In genomic region chr11:65643971-65644370, GRCh38 we compare ENCODE assay signal across 13 cellular contexts. TPM values are rescaled to one million over a fixed set of nuclear protein-coding genes. Genes with fewer than 3 reads are reported as not detected.
DNase-seq lines count a peak whose midpoint lies in the region; ATAC-seq and TF ChIP-seq lines count a peak whose summit lies in the region.
"Had no signal": no experiment of that assay in that cellular context is flagged by ENCODE, and none has a peak within 500 bp of the region (broad histone marks: within the 10 kb centered on the region; RNA-seq: fewer than 3 reads in every experiment).

No MANE protein-coding gene starts in this region.

- no peaks in the 10 kb centered on the region for H3K9me2 ChIP-seq in SK-N-SH

- no peaks in the 10 kb centered on the region for H4K20me1 ChIP-seq in SK-N-SH (ENCODE audit: insufficient read depth)

- no peak overlapping the region for H3K4me2 ChIP-seq in SK-N-SH

- POLR2A ChIA-PET in SK-N-SH (lab: Yijun Ruan, JAX): interaction anchor here (1.2 to 1.3 kb wide), 2 partner anchors 9 to 10 kb away, joined by 3 read pairs; no protein-coding TSS in a partner anchor

- peaks cover 15% of the 10 kb centered on the region for H3F3A ChIP-seq in SK-N-SH (replicated peaks; ENCODE audit: insufficient read depth)

- H3K9me3 Mint-ChIP-seq in activated T-helper 2 cell treated with anti-CD3 and anti-CD28 coated beads, Interferon-gamma antibody, Interleukin-2, Interleukin-4, amounts not matched to agents 10 μg/mL and 5 μg/mL and 100 μg/mL, durations not matched to agents 14 hours and 24 hours and 36 hours: no peaks in the 10 kb centered on the region

- H3K79me2 ChIP-seq in SK-N-SH (ENCODE audit: insufficient read depth): peaks cover 9% of the 10 kb centered on the region; the same call in 1 of the 2 replicates

- H3K4me3 ChIP-seq in SK-N-SH (ENCODE audit: low read depth in 2 of 2, low read length in 1 of 2): no peak overlapping the region

- no peak overlapping the region for H3K9ac ChIP-seq in SK-N-SH

- H2AFZ ChIP-seq in SK-N-SH (ENCODE audit: low read depth): no peak overlapping the region

- TF ChIP-seq EP300 in SK-N-SH (IDR thresholded peaks at IDR 0.05; ENCODE audit: borderline replicate concordance in 1 of 2, low read depth in 1 of 2, low read length in 1 of 2): no peak

- H3K27ac ChIP-seq in SK-N-SH (ENCODE audit: low read depth in 2 of 2, low read length in 1 of 2): no peak overlapping the region
- H3K27ac ChIP-seq: epithelial cell of prostate had no signal

- CTCF ChIA-PET in SK-N-SH (lab: Yijun Ruan, JAX): interaction anchor here (1.6 to 2.1 kb wide), 2 partner anchors 18 to 103 kb away, joined by 3 to 16 read pairs; no protein-coding TSS in a partner anchor

- TF ChIP-seq RAD21 in SK-N-SH (IDR thresholded peaks at IDR 0.05; ENCODE audit: low read length): no peak

- H3K36me3 ChIP-seq in SK-N-SH (replicated peaks in 1 of 2; ENCODE audit: control insufficient read depth in 1 of 2, insufficient read depth in 2 of 2, low read length in 1 of 2): peaks cover 7 to 8% of the 10 kb centered on the region in 2 experiments

- peaks cover 40% of the 10 kb centered on the region for H3K36me3 Mint-ChIP-seq in activated T-helper 2 cell treated with anti-CD3 and anti-CD28 coated beads, Interferon-gamma antibody, Interleukin-2, Interleukin-4, amounts not matched to agents 10 μg/mL and 5 μg/mL and 100 μg/mL, durations not matched to agents 14 hours and 24 hours and 36 hours (ENCODE audit: low read depth)

- peaks cover 0 to 11% of the 10 kb centered on the region in 2 experiments; a peak in 2 of 4 replicates for H3K4me1 ChIP-seq in SK-N-SH (ENCODE audit: control insufficient read depth in 1 of 2, insufficient read depth in 2 of 2, low read depth in 1 of 2, low read length in 1 of 2)

- H3K9me3 ChIP-seq in SK-N-SH: no peaks in the 10 kb centered on the region

- TF ChIP-seq CTCF in SK-N-SH (IDR thresholded peaks at IDR 0.05): no peak

- H3K27me3 ChIP-seq in SK-N-SH (ENCODE audit: insufficient read depth): no peaks in the 10 kb centered on the region

- no peak overlapping the region for H3K4me3 Mint-ChIP-seq in activated T-helper 2 cell treated with anti-CD3 and anti-CD28 coated beads, Interferon-gamma antibody, Interleukin-2, Interleukin-4, amounts not matched to agents 10 μg/mL and 5 μg/mL and 100 μg/mL, durations not matched to agents 14 hours and 24 hours and 36 hours (ENCODE audit: low read depth)

- ATAC-seq in SK-N-SH treated with all-trans-retinoic acid at 6 μM for 48 hours: peak; percentile 16

- peak overlapping the region; percentile 35 for H3K27ac Mint-ChIP-seq in activated T-helper 2 cell treated with anti-CD3 and anti-CD28 coated beads, Interferon-gamma antibody, Interleukin-2, Interleukin-4, amounts not matched to agents 10 μg/mL and 5 μg/mL and 100 μg/mL, durations not matched to agents 14 hours and 24 hours and 36 hours

- no peaks in the 10 kb centered on the region for H3K27me3 Mint-ChIP-seq in activated T-helper 2 cell treated with anti-CD3 and anti-CD28 coated beads, Interferon-gamma antibody, Interleukin-2, Interleukin-4, amounts not matched to agents 10 μg/mL and 5 μg/mL and 100 μg/mL, durations not matched to agents 14 hours and 24 hours and 36 hours (ENCODE audit: low read depth)

- DNase-seq in SK-N-SH: no peak
- DNase-seq in HPDE6-E6E7 (ENCODE audit: extremely low spot score): peak; percentile 79
- no peak for DNase-seq in activated T-helper 2 cell treated with anti-CD3 and anti-CD28 coated beads, Interferon-gamma antibody, Interleukin-2, Interleukin-4, amounts not matched to agents 10 μg/mL and 5 μg/mL and 100 μg/mL, durations not matched to agents 14 hours and 24 hours and 36 hours (ENCODE audit: low spot score)
- peak; percentile 45 for DNase-seq in kidney tubule cell (ENCODE audit: low spot score)
- no peak for DNase-seq in H4 (ENCODE audit: low spot score)
- no peak for DNase-seq in hypothalamus (lab: John Stamatoyannopoulos, UW)
- DNase-seq in globus pallidus (ENCODE audit: low spot score): no peak
- DNase-seq: ACHN, NCI-H187 treated with DMSO at 0.1 percent for 48 hours, SHP77 had no signal

- 74% methylated on average over 6 of the region's 6 CpGs for WGBS in SK-N-SH (ENCODE audit: low lambda C conversion rate)

- H3K4me1 Mint-ChIP-seq in activated T-helper 2 cell treated with anti-CD3 and anti-CD28 coated beads, Interferon-gamma antibody, Interleukin-2, Interleukin-4, amounts not matched to agents 10 μg/mL and 5 μg/mL and 100 μg/mL, durations not matched to agents 14 hours and 24 hours and 36 hours (ENCODE audit: low read depth): peaks cover 19% of the 10 kb centered on the region

- intact Hi-C loops in activated T-helper 2 cell treated with anti-CD3 and anti-CD28 coated beads, Interferon-gamma antibody, Interleukin-2, Interleukin-4, amounts not matched to agents 10 μg/mL and 5 μg/mL and 100 μg/mL, durations not matched to agents 14 hours and 24 hours and 36 hours (cut with micrococcal nuclease): no loop called here

TF ChIP-seq in SK-N-SH treated with all-trans-retinoic acid at 6 μM for 48 hours, 23 proteins besides CTCF, POLR2A, EP300 and RAD21 (continues in another document):
- TF ChIP-seq ESRRG (CRISPR knock-in tag; IDR thresholded peaks at IDR 0.05) (no peak), TOX (CRISPR knock-in tag; IDR thresholded peaks at IDR 0.05; ENCODE audit: borderline replicate concordance) (no peak)
- TF ChIP-seq, protein P1, sequence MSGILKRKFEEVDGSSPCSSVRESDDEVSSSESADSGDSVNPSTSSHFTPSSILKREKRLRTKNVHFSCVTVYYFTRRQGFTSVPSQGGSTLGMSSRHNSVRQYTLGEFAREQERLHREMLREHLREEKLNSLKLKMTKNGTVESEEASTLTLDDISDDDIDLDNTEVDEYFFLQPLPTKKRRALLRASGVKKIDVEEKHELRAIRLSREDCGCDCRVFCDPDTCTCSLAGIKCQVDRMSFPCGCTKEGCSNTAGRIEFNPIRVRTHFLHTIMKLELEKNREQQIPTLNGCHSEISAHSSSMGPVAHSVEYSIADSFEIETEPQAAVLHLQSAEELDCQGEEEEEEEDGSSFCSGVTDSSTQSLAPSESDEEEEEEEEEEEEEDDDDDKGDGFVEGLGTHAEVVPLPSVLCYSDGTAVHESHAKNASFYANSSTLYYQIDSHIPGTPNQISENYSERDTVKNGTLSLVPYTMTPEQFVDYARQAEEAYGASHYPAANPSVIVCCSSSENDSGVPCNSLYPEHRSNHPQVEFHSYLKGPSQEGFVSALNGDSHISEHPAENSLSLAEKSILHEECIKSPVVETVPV (CRISPR knock-in tag; IDR thresholded peaks at IDR 0.05): no peak

TF ChIP-seq in SK-N-SH, 30 proteins besides CTCF, POLR2A, EP300 and RAD21 (continues in another document):
- TF ChIP-seq TAF1 (IDR thresholded peaks at IDR 0.05; ENCODE audit: borderline replicate concordance, low read depth, low read length) (no peak), RXRA (IDR thresholded peaks at IDR 0.05; ENCODE audit: borderline replicate concordance, low read depth) (no peak)

RNA-seq across cellular contexts. Expression of gene SIPA1, which starts 6.1 kb away (rescaled TPM):
- polyA plus RNA-seq in SK-N-SH (2012; rRNA removed): 15.1 and 18.7 TPM in 2 replicates
- polyA plus RNA-seq in SK-N-SH (2012; cell fraction: cytosol; rRNA removed): 6.6 and 12.1 TPM in 2 replicates
- 31.5 and 61.6 TPM in 2 replicates for polyA plus RNA-seq in SK-N-SH (2012; cell fraction: nucleus; rRNA removed)
- total RNA-seq in activated T-helper 2 cell treated with anti-CD3 and anti-CD28 coated beads, Interferon-gamma antibody, Interleukin-2, Interleukin-4, amounts not matched to agents 10 μg/mL and 5 μg/mL and 100 μg/mL, durations not matched to agents 14 hours and 24 hours and 36 hours: 128 and 135 TPM in 2 replicates
- total RNA-seq in H4 (2014; rRNA removed; shearing (Covaris generic)): 11.3 and 18.4 TPM in 2 replicates

RNA-seq across cellular contexts. Expression of gene RELA, which starts 18.7 kb away (rescaled TPM):
- 28.1 and 49.5 TPM in 2 replicates for polyA plus RNA-seq in SK-N-SH (2012; rRNA removed)
- 26.3 and 37.8 TPM in 2 replicates for polyA plus RNA-seq in SK-N-SH (2012; cell fraction: cytosol; rRNA removed)
- polyA plus RNA-seq in SK-N-SH (2012; cell fraction: nucleus; rRNA removed): 129 and 139 TPM in 2 replicates
- total RNA-seq in activated T-helper 2 cell treated with anti-CD3 and anti-CD28 coated beads, Interferon-gamma antibody, Interleukin-2, Interleukin-4, amounts not matched to agents 10 μg/mL and 5 μg/mL and 100 μg/mL, durations not matched to agents 14 hours and 24 hours and 36 hours: 86.9 and 89.3 TPM in 2 replicates
- total RNA-seq in H4 (2014; rRNA removed; shearing (Covaris generic)): 26.3 and 48.1 TPM in 2 replicates

RNA-seq across cellular contexts. Expression of gene PCNX3, which starts 28.4 kb away (rescaled TPM):
- 23.8 and 33.7 TPM in 2 replicates for polyA plus RNA-seq in SK-N-SH (2012; rRNA removed)
- polyA plus RNA-seq in SK-N-SH (2012; cell fraction: cytosol; rRNA removed): 7.5 and 14.8 TPM in 2 replicates
- polyA plus RNA-seq in SK-N-SH (2012; cell fraction: nucleus; rRNA removed): 88.7 and 115 TPM in 2 replicates
- total RNA-seq in activated T-helper 2 cell treated with anti-CD3 and anti-CD28 coated beads, Interferon-gamma antibody, Interleukin-2, Interleukin-4, amounts not matched to agents 10 μg/mL and 5 μg/mL and 100 μg/mL, durations not matched to agents 14 hours and 24 hours and 36 hours: 40.1 and 43.6 TPM in 2 replicates
- 11.7 TPM in 2 replicates for total RNA-seq in H4 (2014; rRNA removed; shearing (Covaris generic))

RNA-seq across cellular contexts. Expression of gene MAP3K11, which starts 29.9 kb away (rescaled TPM):
- 28.9 and 31.1 TPM in 2 replicates for polyA plus RNA-seq in SK-N-SH (2012; rRNA removed)
- polyA plus RNA-seq in SK-N-SH (2012; cell fraction: cytosol; rRNA removed): 10.6 and 16.9 TPM in 2 replicates
- polyA plus RNA-seq in SK-N-SH (2012; cell fraction: nucleus; rRNA removed): 63.4 and 87.5 TPM in 2 replicates
- 84.6 and 88.6 TPM in 2 replicates for total RNA-seq in activated T-helper 2 cell treated with anti-CD3 and anti-CD28 coated beads, Interferon-gamma antibody, Interleukin-2, Interleukin-4, amounts not matched to agents 10 μg/mL and 5 μg/mL and 100 μg/mL, durations not matched to agents 14 hours and 24 hours and 36 hours
- total RNA-seq in H4 (2014; rRNA removed; shearing (Covaris generic)): 7.4 and 9.1 TPM in 2 replicates

RNA-seq across cellular contexts. Expression of gene KCNK7, which starts 48.4 kb away (rescaled TPM):
- 0.34 and 0.58 TPM in 2 replicates for polyA plus RNA-seq in SK-N-SH (2012; rRNA removed)
- 0.09 and 0.26 TPM in 2 replicates for polyA plus RNA-seq in SK-N-SH (2012; cell fraction: cytosol; rRNA removed)
- polyA plus RNA-seq in SK-N-SH (2012; cell fraction: nucleus; rRNA removed): 1.4 and 3.2 TPM in 2 replicates
- total RNA-seq in activated T-helper 2 cell treated with anti-CD3 and anti-CD28 coated beads, Interferon-gamma antibody, Interleukin-2, Interleukin-4, amounts not matched to agents 10 μg/mL and 5 μg/mL and 100 μg/mL, durations not matched to agents 14 hours and 24 hours and 36 hours: 0.78 and 2.0 TPM in 2 replicates
- total RNA-seq in H4 (2014; rRNA removed; shearing (Covaris generic)): not detected in 2 replicates
- total RNA-seq: G401 had no signal

Comparison
In these comparisons a context has a peak if more than half of its experiments do, and no peak if none do; other contexts are left out.
1. DNase-seq: peak in HPDE6-E6E7 (single experiment) and kidney tubule cell (single experiment); none in SK-N-SH (single experiment), activated T-helper 2 cell treated with anti-CD3 and anti-CD28 coated beads, Interferon-gamma antibody, Interleukin-2, Interleukin-4, amounts not matched to agents 10 μg/mL and 5 μg/mL and 100 μg/mL, durations not matched to agents 14 hours and 24 hours and 36 hours (single experiment), H4 (single experiment), hypothalamus (0 of 51) and globus pallidus (single experiment).